ENCODE assay signal across 1 cellular context in the genomic region with DNA sequence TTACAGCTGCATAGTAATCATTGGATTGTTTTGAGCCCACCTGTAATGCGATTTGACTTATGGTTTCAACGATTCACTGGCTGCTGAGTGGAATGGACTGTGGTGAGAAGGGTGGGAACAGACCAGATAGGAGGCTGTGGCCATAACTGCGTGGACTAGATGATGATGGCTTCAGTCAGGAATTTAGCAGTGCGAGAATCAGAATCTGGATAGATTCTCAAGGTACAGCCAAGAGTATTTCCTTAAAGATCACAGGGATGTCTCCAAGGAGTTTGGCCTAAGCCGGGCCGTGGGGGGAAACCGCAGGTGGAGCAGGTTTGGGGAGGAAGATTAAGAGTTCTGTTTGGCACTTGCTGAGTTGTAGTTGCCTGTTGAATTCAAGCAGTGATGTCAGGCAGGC.
TF ChIP-seq lines count a peak whose summit lies in the region.

No MANE protein-coding gene starts in this region.

TF ChIP-seq in GM23338, 12 proteins besides CTCF, POLR2A, EP300 and RAD21 (continued from another document):
- TF ChIP-seq, protein P1, sequence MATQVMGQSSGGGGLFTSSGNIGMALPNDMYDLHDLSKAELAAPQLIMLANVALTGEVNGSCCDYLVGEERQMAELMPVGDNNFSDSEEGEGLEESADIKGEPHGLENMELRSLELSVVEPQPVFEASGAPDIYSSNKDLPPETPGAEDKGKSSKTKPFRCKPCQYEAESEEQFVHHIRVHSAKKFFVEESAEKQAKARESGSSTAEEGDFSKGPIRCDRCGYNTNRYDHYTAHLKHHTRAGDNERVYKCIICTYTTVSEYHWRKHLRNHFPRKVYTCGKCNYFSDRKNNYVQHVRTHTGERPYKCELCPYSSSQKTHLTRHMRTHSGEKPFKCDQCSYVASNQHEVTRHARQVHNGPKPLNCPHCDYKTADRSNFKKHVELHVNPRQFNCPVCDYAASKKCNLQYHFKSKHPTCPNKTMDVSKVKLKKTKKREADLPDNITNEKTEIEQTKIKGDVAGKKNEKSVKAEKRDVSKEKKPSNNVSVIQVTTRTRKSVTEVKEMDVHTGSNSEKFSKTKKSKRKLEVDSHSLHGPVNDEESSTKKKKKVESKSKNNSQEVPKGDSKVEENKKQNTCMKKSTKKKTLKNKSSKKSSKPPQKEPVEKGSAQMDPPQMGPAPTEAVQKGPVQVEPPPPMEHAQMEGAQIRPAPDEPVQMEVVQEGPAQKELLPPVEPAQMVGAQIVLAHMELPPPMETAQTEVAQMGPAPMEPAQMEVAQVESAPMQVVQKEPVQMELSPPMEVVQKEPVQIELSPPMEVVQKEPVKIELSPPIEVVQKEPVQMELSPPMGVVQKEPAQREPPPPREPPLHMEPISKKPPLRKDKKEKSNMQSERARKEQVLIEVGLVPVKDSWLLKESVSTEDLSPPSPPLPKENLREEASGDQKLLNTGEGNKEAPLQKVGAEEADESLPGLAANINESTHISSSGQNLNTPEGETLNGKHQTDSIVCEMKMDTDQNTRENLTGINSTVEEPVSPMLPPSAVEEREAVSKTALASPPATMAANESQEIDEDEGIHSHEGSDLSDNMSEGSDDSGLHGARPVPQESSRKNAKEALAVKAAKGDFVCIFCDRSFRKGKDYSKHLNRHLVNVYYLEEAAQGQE (IDR thresholded peaks at IDR 0.05; ENCODE audit: unreplicated experiment), result no peak
- TF ChIP-seq ZNF331 (CRISPR knock-in tag; IDR thresholded peaks at IDR 0.05; ENCODE audit: low read depth), result no peak
- TF ChIP-seq JUNB (IDR thresholded peaks at IDR 0.05; ENCODE audit: unreplicated experiment), result no peak
- TF ChIP-seq, protein P2, sequence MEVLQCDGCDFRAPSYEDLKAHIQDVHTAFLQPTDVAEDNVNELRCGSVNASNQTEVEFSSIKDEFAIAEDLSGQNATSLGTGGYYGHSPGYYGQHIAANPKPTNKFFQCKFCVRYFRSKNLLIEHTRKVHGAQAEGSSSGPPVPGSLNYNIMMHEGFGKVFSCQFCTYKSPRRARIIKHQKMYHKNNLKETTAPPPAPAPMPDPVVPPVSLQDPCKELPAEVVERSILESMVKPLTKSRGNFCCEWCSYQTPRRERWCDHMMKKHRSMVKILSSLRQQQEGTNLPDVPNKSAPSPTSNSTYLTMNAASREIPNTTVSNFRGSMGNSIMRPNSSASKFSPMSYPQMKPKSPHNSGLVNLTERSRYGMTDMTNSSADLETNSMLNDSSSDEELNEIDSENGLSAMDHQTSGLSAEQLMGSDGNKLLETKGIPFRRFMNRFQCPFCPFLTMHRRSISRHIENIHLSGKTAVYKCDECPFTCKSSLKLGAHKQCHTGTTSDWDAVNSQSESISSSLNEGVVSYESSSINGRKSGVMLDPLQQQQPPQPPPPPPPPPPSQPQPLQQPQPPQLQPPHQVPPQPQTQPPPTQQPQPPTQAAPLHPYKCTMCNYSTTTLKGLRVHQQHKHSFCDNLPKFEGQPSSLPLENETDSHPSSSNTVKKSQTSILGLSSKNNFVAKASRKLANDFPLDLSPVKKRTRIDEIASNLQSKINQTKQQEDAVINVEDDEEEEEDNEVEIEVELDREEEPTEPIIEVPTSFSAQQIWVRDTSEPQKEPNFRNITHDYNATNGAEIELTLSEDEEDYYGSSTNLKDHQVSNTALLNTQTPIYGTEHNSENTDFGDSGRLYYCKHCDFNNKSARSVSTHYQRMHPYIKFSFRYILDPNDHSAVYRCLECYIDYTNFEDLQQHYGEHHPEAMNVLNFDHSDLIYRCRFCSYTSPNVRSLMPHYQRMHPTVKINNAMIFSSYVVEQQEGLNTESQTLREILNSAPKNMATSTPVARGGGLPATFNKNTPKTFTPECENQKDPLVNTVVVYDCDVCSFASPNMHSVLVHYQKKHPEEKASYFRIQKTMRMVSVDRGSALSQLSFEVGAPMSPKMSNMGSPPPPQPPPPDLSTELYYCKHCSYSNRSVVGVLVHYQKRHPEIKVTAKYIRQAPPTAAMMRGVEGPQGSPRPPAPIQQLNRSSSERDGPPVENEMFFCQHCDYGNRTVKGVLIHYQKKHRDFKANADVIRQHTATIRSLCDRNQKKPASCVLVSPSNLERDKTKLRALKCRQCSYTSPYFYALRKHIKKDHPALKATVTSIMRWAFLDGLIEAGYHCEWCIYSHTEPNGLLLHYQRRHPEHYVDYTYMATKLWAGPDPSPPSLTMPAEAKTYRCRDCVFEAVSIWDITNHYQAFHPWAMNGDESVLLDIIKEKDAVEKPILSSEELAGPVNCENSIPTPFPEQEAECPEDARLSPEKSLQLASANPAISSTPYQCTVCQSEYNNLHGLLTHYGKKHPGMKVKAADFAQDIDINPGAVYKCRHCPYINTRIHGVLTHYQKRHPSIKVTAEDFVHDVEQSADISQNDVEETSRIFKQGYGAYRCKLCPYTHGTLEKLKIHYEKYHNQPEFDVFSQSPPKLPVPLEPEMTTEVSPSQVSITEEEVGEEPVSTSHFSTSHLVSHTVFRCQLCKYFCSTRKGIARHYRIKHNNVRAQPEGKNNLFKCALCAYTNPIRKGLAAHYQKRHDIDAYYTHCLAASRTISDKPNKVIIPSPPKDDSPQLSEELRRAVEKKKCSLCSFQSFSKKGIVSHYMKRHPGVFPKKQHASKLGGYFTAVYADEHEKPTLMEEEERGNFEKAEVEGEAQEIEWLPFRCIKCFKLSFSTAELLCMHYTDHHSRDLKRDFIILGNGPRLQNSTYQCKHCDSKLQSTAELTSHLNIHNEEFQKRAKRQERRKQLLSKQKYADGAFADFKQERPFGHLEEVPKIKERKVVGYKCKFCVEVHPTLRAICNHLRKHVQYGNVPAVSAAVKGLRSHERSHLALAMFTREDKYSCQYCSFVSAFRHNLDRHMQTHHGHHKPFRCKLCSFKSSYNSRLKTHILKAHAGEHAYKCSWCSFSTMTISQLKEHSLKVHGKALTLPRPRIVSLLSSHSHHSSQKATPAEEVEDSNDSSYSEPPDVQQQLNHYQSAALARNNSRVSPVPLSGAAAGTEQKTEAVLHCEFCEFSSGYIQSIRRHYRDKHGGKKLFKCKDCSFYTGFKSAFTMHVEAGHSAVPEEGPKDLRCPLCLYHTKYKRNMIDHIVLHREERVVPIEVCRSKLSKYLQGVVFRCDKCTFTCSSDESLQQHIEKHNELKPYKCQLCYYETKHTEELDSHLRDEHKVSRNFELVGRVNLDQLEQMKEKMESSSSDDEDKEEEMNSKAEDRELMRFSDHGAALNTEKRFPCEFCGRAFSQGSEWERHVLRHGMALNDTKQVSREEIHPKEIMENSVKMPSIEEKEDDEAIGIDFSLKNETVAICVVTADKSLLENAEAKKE (CRISPR knock-in tag; IDR thresholded peaks at IDR 0.05), result no peak
- TF ChIP-seq NANOG (IDR thresholded peaks at IDR 0.05; ENCODE audit: borderline replicate concordance), result no peak
- no peak for TF ChIP-seq CREB1 (CRISPR knock-in tag; IDR thresholded peaks at IDR 0.05; ENCODE audit: low read depth)
- TF ChIP-seq, protein P3, sequence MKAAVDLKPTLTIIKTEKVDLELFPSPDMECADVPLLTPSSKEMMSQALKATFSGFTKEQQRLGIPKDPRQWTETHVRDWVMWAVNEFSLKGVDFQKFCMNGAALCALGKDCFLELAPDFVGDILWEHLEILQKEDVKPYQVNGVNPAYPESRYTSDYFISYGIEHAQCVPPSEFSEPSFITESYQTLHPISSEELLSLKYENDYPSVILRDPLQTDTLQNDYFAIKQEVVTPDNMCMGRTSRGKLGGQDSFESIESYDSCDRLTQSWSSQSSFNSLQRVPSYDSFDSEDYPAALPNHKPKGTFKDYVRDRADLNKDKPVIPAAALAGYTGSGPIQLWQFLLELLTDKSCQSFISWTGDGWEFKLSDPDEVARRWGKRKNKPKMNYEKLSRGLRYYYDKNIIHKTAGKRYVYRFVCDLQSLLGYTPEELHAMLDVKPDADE (IDR thresholded peaks at IDR 0.05), result no peak
- TF ChIP-seq STAT1 (IDR thresholded peaks at IDR 0.05; ENCODE audit: unreplicated experiment), result no peak
- TF ChIP-seq ZNF114 (CRISPR knock-in tag; IDR thresholded peaks at IDR 0.05), result no peak
- TF ChIP-seq POLR2AphosphoS5 (IDR thresholded peaks at IDR 0.05; ENCODE audit: low read depth), result no peak
- no peak for TF ChIP-seq EZH2 (IDR thresholded peaks at IDR 0.05; ENCODE audit: low read depth, unreplicated experiment)
